In genomic region chr5:318931-319601, GRCh38 we compare ENCODE assay signal across 18 cellular contexts. TPM values are rescaled to one million over a fixed set of nuclear protein-coding genes. Genes with fewer than 3 reads are reported as not detected.
DNase-seq lines count a peak whose midpoint lies in the region; ATAC-seq and TF ChIP-seq lines count a peak whose summit lies in the region.
"Had no signal": no experiment of that assay in that cellular context is flagged by ENCODE, and none has a peak within 500 bp of the region (broad histone marks: within the 10 kb centered on the region; RNA-seq: fewer than 3 reads in every experiment).

No MANE protein-coding gene starts in this region.

- no peak overlapping the region for H3K27ac Mint-ChIP-seq in activated T-helper 2 cell treated with anti-CD3 and anti-CD28 coated beads, Interferon-gamma antibody, Interleukin-2, Interleukin-4, amounts not matched to agents 10 μg/mL and 5 μg/mL and 100 μg/mL, durations not matched to agents 14 hours and 24 hours and 36 hours
- no peak overlapping the region for H3K27ac Mint-ChIP-seq in neural progenitor cell
- H3K27ac Mint-ChIP-seq: activated CD8-positive, alpha-beta memory T cell treated with anti-CD3 and anti-CD28 coated beads, Interleukin-2, amount 10 ng/mL, durations not matched to agents 7 days and 5 days; activated naive CD4-positive, alpha-beta T cell treated with anti-CD3 and anti-CD28 coated beads, Interleukin-2, amount 50 U/mL, for 72 hours; CD4-positive, alpha-beta memory T cell had no signal

- intact Hi-C loops in activated T-helper 2 cell treated with anti-CD3 and anti-CD28 coated beads, Interferon-gamma antibody, Interleukin-2, Interleukin-4, amounts not matched to agents 10 μg/mL and 5 μg/mL and 100 μg/mL, durations not matched to agents 14 hours and 24 hours and 36 hours (cut with micrococcal nuclease), result no loop called here
- intact Hi-C loops in lower lobe of right lung (cut with DNase I), result no loop called here

- DNase-seq in NCI-H345 (lab: John Stamatoyannopoulos, UW) (peak; percentile 16), NCI-H345 treated with DMSO at 0.1 percent for 48 hours (lab: John Stamatoyannopoulos, UW; ENCODE audit: unreplicated experiment) (no peak), H7 (peak; percentile 49), neural progenitor cell (ENCODE audit: low spot score) (no peak), lower lobe of right lung (no peak)
- no peak for DNase-seq in activated T-helper 2 cell treated with anti-CD3 and anti-CD28 coated beads, Interferon-gamma antibody, Interleukin-2, Interleukin-4, amounts not matched to agents 10 μg/mL and 5 μg/mL and 100 μg/mL, durations not matched to agents 14 hours and 24 hours and 36 hours (ENCODE audit: low spot score)
- DNase-seq: activated CD8-positive, alpha-beta memory T cell treated with anti-CD3 and anti-CD28 coated beads, Interleukin-2, amount 10 ng/mL, durations not matched to agents 7 days and 5 days; CD4-positive, alpha-beta memory T cell; heart left ventricle; NCI-H1048; stimulated activated naive CD4-positive, alpha-beta T cell had no signal

- peaks cover 34% of the 10 kb centered on the region for H4K20me1 ChIP-seq in neural progenitor cell (ENCODE audit: low read depth)

- peaks cover 52% of the 10 kb centered on the region for H3K27me3 ChIP-seq in H7 (ENCODE audit: control insufficient read depth, insufficient read depth, low read length)
- peaks cover 59% of the 10 kb centered on the region for H3K27me3 ChIP-seq in neural progenitor cell
- H3K27me3 ChIP-seq in lower lobe of right lung (ENCODE audit: low read depth), result peaks cover 29% of the 10 kb centered on the region

- peaks cover 6% of the 10 kb centered on the region for H3K27me3 Mint-ChIP-seq in activated T-helper 2 cell treated with anti-CD3 and anti-CD28 coated beads, Interferon-gamma antibody, Interleukin-2, Interleukin-4, amounts not matched to agents 10 μg/mL and 5 μg/mL and 100 μg/mL, durations not matched to agents 14 hours and 24 hours and 36 hours (ENCODE audit: low read depth)
- H3K27me3 Mint-ChIP-seq in neural progenitor cell (ENCODE audit: insufficient read depth, low read depth), result peaks cover 25% of the 10 kb centered on the region

- H3K27ac ChIP-seq in neural progenitor cell (no peak overlapping the region), lower lobe of right lung (no peak overlapping the region)
- H3K27ac ChIP-seq: breast epithelium, heart left ventricle, parathyroid adenoma, VCaP had no signal

- no peak overlapping the region for H2AFZ ChIP-seq in neural progenitor cell (replicated peaks)
- H2AFZ ChIP-seq: parathyroid adenoma had no signal

- peaks cover 15% of the 10 kb centered on the region for H3K4me1 Mint-ChIP-seq in activated T-helper 2 cell treated with anti-CD3 and anti-CD28 coated beads, Interferon-gamma antibody, Interleukin-2, Interleukin-4, amounts not matched to agents 10 μg/mL and 5 μg/mL and 100 μg/mL, durations not matched to agents 14 hours and 24 hours and 36 hours (ENCODE audit: low read depth)
- H3K4me1 Mint-ChIP-seq in neural progenitor cell, result no peaks in the 10 kb centered on the region

- H3K4me3 ChIP-seq in H7 (ENCODE audit: insufficient read depth, low read depth, low read length) (no peak overlapping the region), neural progenitor cell (no peak overlapping the region), lower lobe of right lung (no peak overlapping the region)
- H3K4me3 ChIP-seq: breast epithelium, heart left ventricle, smooth muscle cell had no signal

- peaks cover 5% of the 10 kb centered on the region; the same call in 1 of the 2 replicates for H3K36me3 ChIP-seq in H7 (replicated peaks; ENCODE audit: control insufficient read depth, insufficient read depth, low read length)
- H3K36me3 ChIP-seq in neural progenitor cell, result no peaks in the 10 kb centered on the region
- H3K36me3 ChIP-seq in lower lobe of right lung, result peaks cover 27% of the 10 kb centered on the region
- H3K36me3 ChIP-seq: breast epithelium had no signal

- peaks cover 24% of the 10 kb centered on the region for H3K36me3 Mint-ChIP-seq in activated T-helper 2 cell treated with anti-CD3 and anti-CD28 coated beads, Interferon-gamma antibody, Interleukin-2, Interleukin-4, amounts not matched to agents 10 μg/mL and 5 μg/mL and 100 μg/mL, durations not matched to agents 14 hours and 24 hours and 36 hours (ENCODE audit: low read depth)
- H3K36me3 Mint-ChIP-seq in neural progenitor cell, result peaks cover 3% of the 10 kb centered on the region

- H3F3A ChIP-seq in neural progenitor cell (ENCODE audit: low read depth), result peaks cover 8% of the 10 kb centered on the region

- ATAC-seq in lower lobe of right lung, result no peak
- no peak for ATAC-seq in HG03432 (IDR thresholded peaks at IDR 0.05; ENCODE audit: unreplicated experiment)
- ATAC-seq in GM18520 (IDR thresholded peaks at IDR 0.05; ENCODE audit: unreplicated experiment), result no peak
- ATAC-seq: activated CD8-positive, alpha-beta memory T cell treated with anti-CD3 and anti-CD28 coated beads, Interleukin-2, amount 10 ng/mL, durations not matched to agents 7 days and 5 days; activated naive CD4-positive, alpha-beta T cell treated with anti-CD3 and anti-CD28 coated beads, Interleukin-2, amount 50 U/mL, for 72 hours; heart left ventricle had no signal

- H3K9me3 Mint-ChIP-seq in activated T-helper 2 cell treated with anti-CD3 and anti-CD28 coated beads, Interferon-gamma antibody, Interleukin-2, Interleukin-4, amounts not matched to agents 10 μg/mL and 5 μg/mL and 100 μg/mL, durations not matched to agents 14 hours and 24 hours and 36 hours, result no peaks in the 10 kb centered on the region
- no peaks in the 10 kb centered on the region for H3K9me3 Mint-ChIP-seq in neural progenitor cell
- H3K9me3 Mint-ChIP-seq: activated naive CD4-positive, alpha-beta T cell treated with anti-CD3 and anti-CD28 coated beads, Interleukin-2, amount 50 U/mL, for 72 hours; CD4-positive, alpha-beta memory T cell had no signal

- H3K9me3 ChIP-seq in neural progenitor cell (ENCODE audit: low read depth) (no peaks in the 10 kb centered on the region), lower lobe of right lung (no peaks in the 10 kb centered on the region)
- H3K9me3 ChIP-seq: breast epithelium, heart left ventricle had no signal

- H3K4me2 ChIP-seq in neural progenitor cell, result no peak overlapping the region
- H3K4me2 ChIP-seq: smooth muscle cell had no signal

- H3K4me1 ChIP-seq in neural progenitor cell, result peaks cover 6% of the 10 kb centered on the region
- peaks cover 24% of the 10 kb centered on the region for H3K4me1 ChIP-seq in lower lobe of right lung

- H3K9ac ChIP-seq in neural progenitor cell, result no peak overlapping the region
- H3K9ac ChIP-seq: parathyroid adenoma had no signal

- peak overlapping the region; percentile 45 for H3K4me3 Mint-ChIP-seq in activated T-helper 2 cell treated with anti-CD3 and anti-CD28 coated beads, Interferon-gamma antibody, Interleukin-2, Interleukin-4, amounts not matched to agents 10 μg/mL and 5 μg/mL and 100 μg/mL, durations not matched to agents 14 hours and 24 hours and 36 hours (ENCODE audit: low read depth)
- peak overlapping the region; percentile 35 for H3K4me3 Mint-ChIP-seq in neural progenitor cell
- H3K4me3 Mint-ChIP-seq: activated CD8-positive, alpha-beta memory T cell treated with anti-CD3 and anti-CD28 coated beads, Interleukin-2, amount 10 ng/mL, durations not matched to agents 7 days and 5 days; CD4-positive, alpha-beta memory T cell had no signal

- TF ChIP-seq CTCF in neural progenitor cell (IDR thresholded peaks at IDR 0.05) (no peak), lower lobe of right lung (IDR thresholded peaks at IDR 0.05) (no peak)

- no peaks in the 10 kb centered on the region for H3K79me2 ChIP-seq in neural progenitor cell (ENCODE audit: low read depth)
- H3K79me2 ChIP-seq: parathyroid adenoma had no signal

RNA-seq across cellular contexts. Expression of gene AHRR, which starts 2.4 kb away (rescaled TPM):
- 0.74 and 1.4 TPM in 2 replicates for total RNA-seq in H7 (2014; rRNA removed; shearing (Covaris generic))
- total RNA-seq in activated T-helper 2 cell treated with anti-CD3 and anti-CD28 coated beads, Interferon-gamma antibody, Interleukin-2, Interleukin-4, amounts not matched to agents 10 μg/mL and 5 μg/mL and 100 μg/mL, durations not matched to agents 14 hours and 24 hours and 36 hours, result 33.3 and 34.9 TPM in 2 replicates
- total RNA-seq in neural progenitor cell (ENCODE audit: low replicate concordance), result 0.34 and 0.68 TPM in 2 replicates
- 8.4 TPM for total RNA-seq in lower lobe of right lung

RNA-seq across cellular contexts. Expression of gene PDCD6, which starts 47.6 kb away (rescaled TPM):
- total RNA-seq in H7 (2014; rRNA removed; shearing (Covaris generic)), result 87.1 and 116 TPM in 2 replicates
- total RNA-seq in activated T-helper 2 cell treated with anti-CD3 and anti-CD28 coated beads, Interferon-gamma antibody, Interleukin-2, Interleukin-4, amounts not matched to agents 10 μg/mL and 5 μg/mL and 100 μg/mL, durations not matched to agents 14 hours and 24 hours and 36 hours, result 109 TPM in 2 replicates
- total RNA-seq in neural progenitor cell (ENCODE audit: low replicate concordance), result 60.8 and 65.3 TPM in 2 replicates
- 75.9 TPM for total RNA-seq in lower lobe of right lung

Comparison
In these comparisons a context has a peak if more than half of its experiments do, and no peak if none do; other contexts are left out.
1. DNase-seq: peak in NCI-H345 (single experiment) and H7 (single experiment); none in NCI-H345 treated with DMSO at 0.1 percent for 48 hours (single experiment), activated T-helper 2 cell treated with anti-CD3 and anti-CD28 coated beads, Interferon-gamma antibody, Interleukin-2, Interleukin-4, amounts not matched to agents 10 μg/mL and 5 μg/mL and 100 μg/mL, durations not matched to agents 14 hours and 24 hours and 36 hours (single experiment), neural progenitor cell (single experiment) and lower lobe of right lung (single experiment).